In genomic region chr16:69088684-69089083, GRCh38 we compare ENCODE assay signal across 21 cellular contexts. TPM values are rescaled to one million over a fixed set of nuclear protein-coding genes. Genes with fewer than 3 reads are reported as not detected.
DNase-seq lines count a peak whose midpoint lies in the region; ATAC-seq, FAIRE-seq and TF ChIP-seq lines count a peak whose summit lies in the region.
"Had no signal": no experiment of that assay in that cellular context is flagged by ENCODE, and none has a peak within 500 bp of the region (broad histone marks: within the 10 kb centered on the region; RNA-seq: fewer than 3 reads in every experiment).

No MANE protein-coding gene starts in this region.

- no peak for TF ChIP-seq CTCF in HepG2 (CRISPR knock-in tag; IDR thresholded peaks at IDR 0.05)
- no peak for TF ChIP-seq CTCF in type B pancreatic cell (conservative IDR thresholded peaks at IDR 0.05)

- H3K79me2 ChIP-seq in HepG2 (ENCODE audit: insufficient read depth, low read length): no peaks in the 10 kb centered on the region

- 68% methylated on average over 4 of the region's 4 CpGs for WGBS in HepG2 (ENCODE audit: low lambda C conversion rate)

- no peaks in the 10 kb centered on the region for H3K9me3 Mint-ChIP-seq in activated naive CD8-positive, alpha-beta T cell (ENCODE audit: low read depth)
- no peaks in the 10 kb centered on the region for H3K9me3 Mint-ChIP-seq in activated naive CD8-positive, alpha-beta T cell treated with anti-CD3 and anti-CD28 coated beads for 36 hours
- H3K9me3 Mint-ChIP-seq in T-cell (no peaks in the 10 kb centered on the region), type B pancreatic cell (no peaks in the 10 kb centered on the region)
- H3K9me3 Mint-ChIP-seq: activated T-helper 17 cell treated with anti-CD3 and anti-CD28 coated beads, Interleukin-2, amount 50 U/mL, for 72 hours; naive B cell; stimulated activated memory B cell treated with anti-CD40 and anti-IgM and Interleukin-4, amounts not matched to agents 10 μg/mL and 1 μg/mL and 100 μg/mL, for 72 hours had no signal

- peak overlapping the region; percentile 50; the same call in 1 of the 2 replicates for H3K9ac ChIP-seq in HepG2 (ENCODE audit: insufficient read depth, low read depth, low read length)
- H3K9ac ChIP-seq: SK-N-SH had no signal

- no TSS peak for BruUV-seq in HepG2 (replicated peaks; lab: Mats Ljungman, UMichigan)

- TF ChIP-seq POLR2A in HepG2 (IDR thresholded peaks at IDR 0.05; ENCODE audit: insufficient read depth in 1 of 2, low read depth in 2 of 2, low read length in 2 of 2): no peak

- no peaks in the 10 kb centered on the region; a peak in 1 of 5 replicates for H3K36me3 ChIP-seq in HepG2 (replicated peaks in 1 of 2; ENCODE audit: control insufficient read depth in 1 of 2, insufficient read depth in 2 of 2, low read length in 2 of 2)
- H3K36me3 ChIP-seq: pancreas, thoracic aorta had no signal

- in situ Hi-C loops in HepG2 (cut with HindIII; ENCODE audit: extremely low pct_ligation_motif_present, low pct_unique_long_range_greater_than_20kb): no loop called here

- peaks cover 13% of the 10 kb centered on the region for H3K4me1 Mint-ChIP-seq in activated naive CD8-positive, alpha-beta T cell (ENCODE audit: low read depth)
- H3K4me1 Mint-ChIP-seq in activated naive CD8-positive, alpha-beta T cell treated with anti-CD3 and anti-CD28 coated beads for 36 hours: peaks cover 7% of the 10 kb centered on the region
- H3K4me1 Mint-ChIP-seq in T-cell: peaks cover 5 to 16% (median 9%) of the 10 kb centered on the region in 3 donors
- H3K4me1 Mint-ChIP-seq in type B pancreatic cell (ENCODE audit: unreplicated experiment): peaks cover 13% of the 10 kb centered on the region
- H3K4me1 Mint-ChIP-seq: activated T-helper 17 cell treated with anti-CD3 and anti-CD28 coated beads, Interleukin-2, amount 50 U/mL, for 72 hours; naive B cell had no signal

- no peaks in the 10 kb centered on the region for H3K27me3 Mint-ChIP-seq in activated naive CD8-positive, alpha-beta T cell
- H3K27me3 Mint-ChIP-seq in activated naive CD8-positive, alpha-beta T cell treated with anti-CD3 and anti-CD28 coated beads for 36 hours: no peaks in the 10 kb centered on the region
- H3K27me3 Mint-ChIP-seq in T-cell: no peaks in the 10 kb centered on the region
- H3K27me3 Mint-ChIP-seq in type B pancreatic cell: no peaks in the 10 kb centered on the region
- H3K27me3 Mint-ChIP-seq: activated T-helper 17 cell treated with anti-CD3 and anti-CD28 coated beads, Interleukin-2, amount 50 U/mL, for 72 hours; naive B cell; stimulated activated memory B cell treated with anti-CD40 and anti-IgM and Interleukin-4, amounts not matched to agents 10 μg/mL and 1 μg/mL and 100 μg/mL, for 72 hours had no signal

- no peak for DNase-seq in activated naive CD8-positive, alpha-beta T cell treated with anti-CD3 and anti-CD28 coated beads for 36 hours
- no peak for DNase-seq in T-cell
- no peak for DNase-seq in HepG2 (ENCODE audit: low spot score)
- no peak for DNase-seq in type B pancreatic cell (ENCODE audit: extremely low spot score, unreplicated experiment)
- DNase-seq in stimulated activated CD4-positive, alpha-beta T cell treated with anti-CD3 and anti-CD28 coated beads, Interleukin-1b, Interleukin-23, amount 100 ng/mL, for 48 hours: no peak
- DNase-seq: activated CD4-positive, CD25-positive, alpha-beta regulatory T cell treated with anti-CD3 and anti-CD28 coated beads, Interleukin-2, amount 50 U/mL, for 72 hours; hippocampal formation; naive B cell; RPMI8226 had no signal

- H3K9me3 ChIP-seq in HepG2 (ENCODE audit: low read length): no peaks in the 10 kb centered on the region
- H3K9me3 ChIP-seq: pancreas, SK-N-SH, thoracic aorta had no signal

- H3K4me3 Mint-ChIP-seq in activated naive CD8-positive, alpha-beta T cell: no peak overlapping the region
- H3K4me3 Mint-ChIP-seq in activated naive CD8-positive, alpha-beta T cell treated with anti-CD3 and anti-CD28 coated beads for 36 hours: no peak overlapping the region
- H3K4me3 Mint-ChIP-seq in T-cell (no peak overlapping the region), type B pancreatic cell (peak overlapping the region; percentile 7)
- H3K4me3 Mint-ChIP-seq: activated T-helper 17 cell treated with anti-CD3 and anti-CD28 coated beads, Interleukin-2, amount 50 U/mL, for 72 hours; naive B cell; stimulated activated memory B cell treated with anti-CD40 and anti-IgM and Interleukin-4, amounts not matched to agents 10 μg/mL and 1 μg/mL and 100 μg/mL, for 72 hours had no signal

- CTCF ChIA-PET in T-cell (lab: Charles Lee) (no interaction called here), HepG2 (lab: Yijun Ruan, JAX; ENCODE audit: low intra/inter-chr PET ratio, low total read pairs) (no interaction called here)

- no peaks in the 10 kb centered on the region for H3K36me3 Mint-ChIP-seq in activated naive CD8-positive, alpha-beta T cell
- H3K36me3 Mint-ChIP-seq in activated naive CD8-positive, alpha-beta T cell treated with anti-CD3 and anti-CD28 coated beads for 36 hours: peaks cover 8% of the 10 kb centered on the region
- peaks cover 15% of the 10 kb centered on the region for H3K36me3 Mint-ChIP-seq in T-cell
- peaks cover 5% of the 10 kb centered on the region for H3K36me3 Mint-ChIP-seq in type B pancreatic cell

- no peak overlapping the region for H2AFZ ChIP-seq in HepG2 (ENCODE audit: low read length)

- no peak for TF ChIP-seq RAD21 in HepG2 (CRISPR knock-in tag; IDR thresholded peaks at IDR 0.05)

- peaks cover 38% of the 10 kb centered on the region for H3K4me1 ChIP-seq in HepG2 (ENCODE audit: insufficient read depth, low read length)

- no peak overlapping the region for H3K27ac ChIP-seq in HepG2 (ENCODE audit: extremely low read length, insufficient read depth, low read length)
- H3K27ac ChIP-seq: epithelial cell of prostate, thoracic aorta had no signal

- ATAC-seq in T-cell (replicated peaks in 1 of 4) (no peak), HepG2 (no peak), HG03571 (IDR thresholded peaks at IDR 0.05; ENCODE audit: unreplicated experiment) (no peak), HG03045 (IDR thresholded peaks at IDR 0.05; ENCODE audit: unreplicated experiment) (no peak)

- no peaks in the 10 kb centered on the region for H4K20me1 ChIP-seq in HepG2 (ENCODE audit: insufficient read depth, low read length)

- no peaks in the 10 kb centered on the region for H3K27me3 ChIP-seq in HepG2 (ENCODE audit: control insufficient read depth in 1 of 2, insufficient read depth in 2 of 2, low read length in 2 of 2)
- H3K27me3 ChIP-seq: pancreas had no signal

- intact Hi-C loops in HepG2 (cut with micrococcal nuclease; ENCODE audit: unreplicated experiment): no loop called here

- POLR2A ChIA-PET in T-cell (lab: Charles Lee) (no interaction called here), HepG2 (lab: Yijun Ruan, JAX) (interaction anchor here (1.3 to 1.8 kb wide), 2 partner anchors 17 to 44 kb away, joined by 3 to 9 read pairs; partner anchors contain the start of gene HAS3)

- FAIRE-seq in HepG2 (lab: Jason Lieb, UNC): no peak
- FAIRE-seq: GM12892, islet of Langerhans, pancreas had no signal

- H3K4me3 ChIP-seq in HepG2 (replicated peaks in 1 of 3; ENCODE audit: insufficient read depth in 1 of 3, low read depth in 2 of 3, low read length in 3 of 3): 0 out of 6 replicates have a peak overlapping the region, but pooled peaks of 1 of the 3 experiments have one; percentile 67
- H3K4me3 ChIP-seq: pancreas, thoracic aorta had no signal

- TF ChIP-seq EP300 in HepG2 (IDR thresholded peaks at IDR 0.05; ENCODE audit: low read depth in 2 of 2, low read length in 2 of 2) (no peak), HepG2 (CRISPR knock-in tag; IDR thresholded peaks at IDR 0.05; ENCODE audit: borderline replicate concordance) (no peak)

- peak overlapping the region; percentile 88 for H3K4me2 ChIP-seq in HepG2 (ENCODE audit: low read depth, low read length)

- peak overlapping the region; percentile 69 for H3K27ac Mint-ChIP-seq in activated naive CD8-positive, alpha-beta T cell
- no peak overlapping the region for H3K27ac Mint-ChIP-seq in activated naive CD8-positive, alpha-beta T cell treated with anti-CD3 and anti-CD28 coated beads for 36 hours
- H3K27ac Mint-ChIP-seq in T-cell (peak overlapping the region; percentile 46 to 58), type B pancreatic cell (peak overlapping the region; percentile 22)
- H3K27ac Mint-ChIP-seq: activated T-helper 17 cell treated with anti-CD3 and anti-CD28 coated beads, Interleukin-2, amount 50 U/mL, for 72 hours; stimulated activated memory B cell treated with anti-CD40 and anti-IgM and Interleukin-4, amounts not matched to agents 10 μg/mL and 1 μg/mL and 100 μg/mL, for 72 hours had no signal

RNA-seq across cellular contexts. Expression of gene HAS3, which starts 16.8 kb away (rescaled TPM):
- total RNA-seq in activated naive CD8-positive, alpha-beta T cell treated with anti-CD3 and anti-CD28 coated beads for 36 hours: under 1 TPM; 0.33 to 0.74 TPM
- total RNA-seq in T-cell: 1 to 10 TPM; 2.0 to 4.7 (median 3.4) TPM
- total RNA-seq in HepG2 (2016; rRNA removed; fragmentation: Illumina TruSeq; extraction: Trizol): 0.04 TPM in 1 of 2 replicates, not detected in the other
- 0.09 TPM in 1 of 2 replicates, not detected in the other for total RNA-seq in HepG2 (2016; cell fraction: cytosol; rRNA removed; fragmentation: Illumina TruSeq; extraction: Trizol; ENCODE audit: low read depth)
- total RNA-seq in HepG2 (2016; cell fraction: insoluble cytoplasmic fraction; rRNA removed; fragmentation: Illumina TruSeq; extraction: Trizol): 0.13 and 0.36 TPM in 2 replicates
- 0.14 and 0.19 TPM in 2 replicates for total RNA-seq in HepG2 (2016; cell fraction: membrane; rRNA removed; fragmentation: Illumina TruSeq; extraction: Trizol)
- 0.19 and 0.22 TPM in 2 replicates for total RNA-seq in HepG2 (2016; cell fraction: nucleus; rRNA removed; fragmentation: Illumina TruSeq; extraction: Trizol)
- polyA plus RNA-seq in HepG2 (2011; rRNA removed): 0.30 and 0.64 TPM in 2 replicates
- polyA plus RNA-seq in HepG2 (2011; cell fraction: cytosol; rRNA removed): 0.28 and 0.32 TPM in 2 replicates
- 1.3 and 1.4 TPM in 2 replicates for polyA plus RNA-seq in HepG2 (2011; cell fraction: nucleus; rRNA removed)
- polyA plus RNA-seq in HepG2 (2012): 0.47 and 0.52 TPM in 2 replicates
- polyA plus RNA-seq in HepG2 (2016; cell fraction: cytosol; fragmentation: Illumina TruSeq; extraction: Trizol; ENCODE audit: low read depth): 0.10 TPM in 1 of 2 replicates, not detected in the other
- polyA plus RNA-seq in HepG2 (2016; cell fraction: insoluble cytoplasmic fraction; fragmentation: Illumina TruSeq; extraction: Trizol; ENCODE audit: low read depth): 0.09 and 0.12 TPM in 2 replicates
- 0.08 and 0.29 TPM in 2 replicates for polyA plus RNA-seq in HepG2 (2016; cell fraction: membrane; fragmentation: Illumina TruSeq; extraction: Trizol; ENCODE audit: low read depth)
- 0.79 and 0.96 TPM in 2 replicates for polyA plus RNA-seq in HepG2 (2016; cell fraction: nucleus; fragmentation: Illumina TruSeq; extraction: Trizol; ENCODE audit: insufficient read depth, low read depth)
- 1.4 and 2.2 TPM in 2 replicates for polyA minus RNA-seq in HepG2 (2011; rRNA and poly(A)+ RNA removed; ENCODE audit: low replicate concordance)
- 0.30 TPM in 1 of 2 replicates, not detected in the other for polyA minus RNA-seq in HepG2 (2011; cell fraction: cytosol; rRNA and poly(A)+ RNA removed)
- polyA minus RNA-seq in HepG2 (2011; cell fraction: nucleus; rRNA and poly(A)+ RNA removed): 0.99 and 1.4 TPM in 2 replicates
- 1.5 and 3.7 TPM in 2 replicates for total RNA-seq in type B pancreatic cell (ENCODE audit: low replicate concordance)
- total RNA-seq: NCI-H460 had no signal

RNA-seq across cellular contexts. Expression of gene CHTF8, which starts 43.7 kb away (rescaled TPM):
- 100 to 1,000 TPM; 135 to 141 TPM for total RNA-seq in activated naive CD8-positive, alpha-beta T cell treated with anti-CD3 and anti-CD28 coated beads for 36 hours
- total RNA-seq in T-cell: 100 to 1,000 TPM in 3 of 5 donors, 10 to 100 TPM in 2; 64.8 to 138 (median 124) TPM
- 37.2 and 64.1 TPM in 2 replicates for total RNA-seq in HepG2 (2016; rRNA removed; fragmentation: Illumina TruSeq; extraction: Trizol)
- total RNA-seq in HepG2 (2016; cell fraction: cytosol; rRNA removed; fragmentation: Illumina TruSeq; extraction: Trizol; ENCODE audit: low read depth): 15.9 and 16.0 TPM in 2 replicates
- 45.2 and 61.3 TPM in 2 replicates for total RNA-seq in HepG2 (2016; cell fraction: insoluble cytoplasmic fraction; rRNA removed; fragmentation: Illumina TruSeq; extraction: Trizol)
- 36.4 and 42.2 TPM in 2 replicates for total RNA-seq in HepG2 (2016; cell fraction: membrane; rRNA removed; fragmentation: Illumina TruSeq; extraction: Trizol)
- 25.4 and 28.1 TPM in 2 replicates for total RNA-seq in HepG2 (2016; cell fraction: nucleus; rRNA removed; fragmentation: Illumina TruSeq; extraction: Trizol)
- 67.5 and 74.3 TPM in 2 replicates for polyA plus RNA-seq in HepG2 (2011; rRNA removed)
- polyA plus RNA-seq in HepG2 (2011; cell fraction: cytosol; rRNA removed): 71.6 and 77.6 TPM in 2 replicates
- polyA plus RNA-seq in HepG2 (2011; cell fraction: nucleus; rRNA removed): 34.1 and 36.4 TPM in 2 replicates
- 47.0 and 51.3 TPM in 2 replicates for polyA plus RNA-seq in HepG2 (2012)
- 18.3 and 28.8 TPM in 2 replicates for polyA plus RNA-seq in HepG2 (2016; cell fraction: cytosol; fragmentation: Illumina TruSeq; extraction: Trizol; ENCODE audit: low read depth)
- 123 and 124 TPM in 2 replicates for polyA plus RNA-seq in HepG2 (2016; cell fraction: insoluble cytoplasmic fraction; fragmentation: Illumina TruSeq; extraction: Trizol; ENCODE audit: low read depth)
- polyA plus RNA-seq in HepG2 (2016; cell fraction: membrane; fragmentation: Illumina TruSeq; extraction: Trizol; ENCODE audit: low read depth): 44.9 and 57.1 TPM in 2 replicates
- polyA plus RNA-seq in HepG2 (2016; cell fraction: nucleus; fragmentation: Illumina TruSeq; extraction: Trizol; ENCODE audit: insufficient read depth, low read depth): 55.2 and 67.8 TPM in 2 replicates
- polyA minus RNA-seq in HepG2 (2011; rRNA and poly(A)+ RNA removed; ENCODE audit: low replicate concordance): 127 and 272 TPM in 2 replicates
- polyA minus RNA-seq in HepG2 (2011; cell fraction: cytosol; rRNA and poly(A)+ RNA removed): 48.2 and 50.4 TPM in 2 replicates
- polyA minus RNA-seq in HepG2 (2011; cell fraction: nucleus; rRNA and poly(A)+ RNA removed): 17.3 and 20.1 TPM in 2 replicates
- total RNA-seq in type B pancreatic cell (ENCODE audit: low replicate concordance): 101 and 131 TPM in 2 replicates

RNA-seq across cellular contexts. Expression of gene UTP4, which starts 43.8 kb away (rescaled TPM):
- total RNA-seq in activated naive CD8-positive, alpha-beta T cell treated with anti-CD3 and anti-CD28 coated beads for 36 hours: 100 to 1,000 TPM; 149 to 153 TPM
- 10 to 100 TPM; 30.3 to 42.5 (median 37.8) TPM for total RNA-seq in T-cell
- 30.0 and 57.1 TPM in 2 replicates for total RNA-seq in HepG2 (2016; rRNA removed; fragmentation: Illumina TruSeq; extraction: Trizol)
- 37.9 and 40.6 TPM in 2 replicates for total RNA-seq in HepG2 (2016; cell fraction: cytosol; rRNA removed; fragmentation: Illumina TruSeq; extraction: Trizol; ENCODE audit: low read depth)
- total RNA-seq in HepG2 (2016; cell fraction: insoluble cytoplasmic fraction; rRNA removed; fragmentation: Illumina TruSeq; extraction: Trizol): 26.3 and 63.5 TPM in 2 replicates
- total RNA-seq in HepG2 (2016; cell fraction: membrane; rRNA removed; fragmentation: Illumina TruSeq; extraction: Trizol): 33.1 and 34.6 TPM in 2 replicates
- total RNA-seq in HepG2 (2016; cell fraction: nucleus; rRNA removed; fragmentation: Illumina TruSeq; extraction: Trizol): 37.9 and 38.1 TPM in 2 replicates
- 85.8 and 91.2 TPM in 2 replicates for polyA plus RNA-seq in HepG2 (2011; rRNA removed)
- polyA plus RNA-seq in HepG2 (2011; cell fraction: cytosol; rRNA removed): 70.4 and 88.9 TPM in 2 replicates
- polyA plus RNA-seq in HepG2 (2011; cell fraction: nucleus; rRNA removed): 58.2 and 63.9 TPM in 2 replicates
- 65.9 and 68.1 TPM in 2 replicates for polyA plus RNA-seq in HepG2 (2012)
- polyA plus RNA-seq in HepG2 (2016; cell fraction: cytosol; fragmentation: Illumina TruSeq; extraction: Trizol; ENCODE audit: low read depth): 21.9 and 27.0 TPM in 2 replicates
- polyA plus RNA-seq in HepG2 (2016; cell fraction: insoluble cytoplasmic fraction; fragmentation: Illumina TruSeq; extraction: Trizol; ENCODE audit: low read depth): 119 and 121 TPM in 2 replicates
- 30.9 and 36.3 TPM in 2 replicates for polyA plus RNA-seq in HepG2 (2016; cell fraction: membrane; fragmentation: Illumina TruSeq; extraction: Trizol; ENCODE audit: low read depth)
- 71.6 and 78.5 TPM in 2 replicates for polyA plus RNA-seq in HepG2 (2016; cell fraction: nucleus; fragmentation: Illumina TruSeq; extraction: Trizol; ENCODE audit: insufficient read depth, low read depth)
- polyA minus RNA-seq in HepG2 (2011; rRNA and poly(A)+ RNA removed; ENCODE audit: low replicate concordance): 126 and 208 TPM in 2 replicates
- 51.0 and 51.2 TPM in 2 replicates for polyA minus RNA-seq in HepG2 (2011; cell fraction: cytosol; rRNA and poly(A)+ RNA removed)
- polyA minus RNA-seq in HepG2 (2011; cell fraction: nucleus; rRNA and poly(A)+ RNA removed): 59.6 and 65.4 TPM in 2 replicates
- total RNA-seq in type B pancreatic cell (ENCODE audit: low replicate concordance): 42.5 and 51.9 TPM in 2 replicates
